8 cellular contexts compared by ENCODE assay signal in genomic region chr12:4857472-4858291, GRCh38. TPM values are rescaled to one million over a fixed set of nuclear protein-coding genes. Genes with fewer than 3 reads are reported as not detected.
DNase-seq lines count a peak whose midpoint lies in the region; ATAC-seq and TF ChIP-seq lines count a peak whose summit lies in the region.

No MANE protein-coding gene starts in this region.

- ATAC-seq in HG03196 (IDR thresholded peaks at IDR 0.05; ENCODE audit: unreplicated experiment) = peak; percentile 59

- no peak overlapping the region for H3K4me3 ChIP-seq in GM12864 (ENCODE audit: low read depth, low read length)

- DNase-seq in GM12864 (ENCODE audit: low read depth) (peak; percentile 35), NCI-H345 treated with DMSO at 0.1 percent for 48 hours (lab: John Stamatoyannopoulos, UW; ENCODE audit: unreplicated experiment) (peak; percentile 95), cerebellar nuclear complex (lab: John Stamatoyannopoulos, UW) (peak; percentile 52 to 72), mesenteric fat pad (ENCODE audit: low spot score) (no peak)
- DNase-seq in activated CD4-positive, alpha-beta T cell treated with anti-CD3 and anti-CD28 coated beads for 1 hour = peak; percentile 51
- DNase-seq in stimulated activated CD4-positive, alpha-beta T cell treated with anti-CD3 and anti-CD28 coated beads, Interleukin-2, amount 100 ng/mL, for 4 hours (ENCODE audit: low read depth) = peak; percentile 52

- peaks cover 2% of the 10 kb centered on the region for H3K27me3 ChIP-seq in layer of hippocampus (ENCODE audit: control insufficient read depth, insufficient read depth, low read length)

- TF ChIP-seq CTCF in GM12864 (IDR thresholded peaks at IDR 0.05; ENCODE audit: low read depth, low read length, missing control alignments) = peak; percentile 93

- H3K27ac ChIP-seq in layer of hippocampus (ENCODE audit: low read depth, low read length) = peak overlapping the region; percentile 11

RNA-seq across cellular contexts. Expression of gene KCNA1, which starts 52.0 kb away (rescaled TPM):
- total RNA-seq in mesenteric fat pad = 0.19 TPM
